Comparison of ENCODE assay signal across 21 cellular contexts in genomic region chr11:96038046-96038445, GRCh38.
A peak's percentile ranks its signal among the peaks of the same experiment; 100 is the strongest.
DNase-seq lines count a peak whose midpoint lies in the region; ATAC-seq, FAIRE-seq and TF ChIP-seq lines count a peak whose summit lies in the region.
"Had no signal": no experiment of that assay in that cellular context is flagged by ENCODE, and none has a peak within 500 bp of the region (broad histone marks: within the 10 kb centered on the region; RNA-seq: fewer than 3 reads in every experiment).

No MANE protein-coding gene starts in this region.

- H2AFZ ChIP-seq in HCT116 (ENCODE audit: low read depth, low read length, poor library complexity, severe bottlenecking), result no peak overlapping the region
- H2AFZ ChIP-seq in keratinocyte (ENCODE audit: control insufficient read depth, low read length), result no peak overlapping the region

- H3K4me1 ChIP-seq in HCT116 (ENCODE audit: control insufficient read depth in 1 of 2, insufficient read depth in 2 of 2, low read length in 2 of 2), result peaks cover 0 to 12% of the 10 kb centered on the region in 2 experiments; a peak in 2 of 4 replicates
- peaks cover 20% of the 10 kb centered on the region for H3K4me1 ChIP-seq in keratinocyte (ENCODE audit: control insufficient read depth, extremely low read depth, insufficient read depth, low read length)
- H3K4me1 ChIP-seq in uterus, result no peaks in the 10 kb centered on the region

- no peaks in the 10 kb centered on the region for H3K9me1 ChIP-seq in keratinocyte (ENCODE audit: control insufficient read depth, extremely low read depth, insufficient read depth, low read length)

- H3K36me3 Mint-ChIP-seq in type B pancreatic cell, result peaks cover 26% of the 10 kb centered on the region

- H3K4me2 ChIP-seq in HCT116 (ENCODE audit: low read length), result peak overlapping the region; percentile 55
- peak overlapping the region; percentile 76 for H3K4me2 ChIP-seq in keratinocyte (ENCODE audit: control insufficient read depth, extremely low read depth, insufficient read depth, low read depth, low read length)

- H3K4me3 ChIP-seq in HCT116 (replicated peaks in 1 of 2; ENCODE audit: low read depth in 1 of 2, low read length in 2 of 2), result no peak overlapping the region
- H3K4me3 ChIP-seq in WERI-Rb-1 (ENCODE audit: low read depth, low read length), result no peak overlapping the region
- H3K4me3 ChIP-seq in keratinocyte (ENCODE audit: control insufficient read depth in 2 of 3, extremely low read depth in 1 of 3, insufficient read depth in 2 of 3, low read depth in 1 of 3, low read length in 3 of 3), result no peak overlapping the region
- no peak overlapping the region for H3K4me3 ChIP-seq in uterus

- H3K4me1 Mint-ChIP-seq in type B pancreatic cell (ENCODE audit: unreplicated experiment), result peaks cover 22% of the 10 kb centered on the region

- no peaks in the 10 kb centered on the region for H4K20me1 ChIP-seq in HCT116 (ENCODE audit: insufficient read depth)
- H4K20me1 ChIP-seq in keratinocyte (ENCODE audit: control insufficient read depth, extremely low read depth, insufficient read depth, low read length), result no peaks in the 10 kb centered on the region

- no peak for ATAC-seq in HCT116
- ATAC-seq: activated CD8-positive, alpha-beta T cell treated with anti-CD3 and anti-CD28 coated beads for 36 hours; activated naive CD8-positive, alpha-beta T cell treated with anti-CD3 and anti-CD28 coated beads, Interleukin-2, amount 50 U/mL, for 24 hours; stimulated activated naive B cell treated with anti-CD40 and anti-IgM and Interleukin-4, amounts not matched to agents 10 μg/mL and 1 μg/mL and 100 μg/mL, for 72 hours had no signal

- H3K27ac Mint-ChIP-seq in type B pancreatic cell, result peak overlapping the region; percentile 92
- H3K27ac Mint-ChIP-seq: activated CD8-positive, alpha-beta T cell treated with anti-CD3 and anti-CD28 coated beads for 36 hours; activated naive CD8-positive, alpha-beta T cell treated with anti-CD3 and anti-CD28 coated beads, Interleukin-2, amount 50 U/mL, for 24 hours; endodermal cell; stimulated activated naive B cell treated with anti-CD40 and anti-IgM and Interleukin-4, amounts not matched to agents 10 μg/mL and 1 μg/mL and 100 μg/mL, for 72 hours; T-helper 1 cell treated with Interleukin-12 subunit alpha and Interleukin-12 subunit beta and Interleukin-4 antibody, amounts not matched to agents 30 μg/mL and 1 μg/mL, for 36 hours had no signal

- TF ChIP-seq POLR2A in HCT116 (IDR thresholded peaks at IDR 0.05; ENCODE audit: borderline replicate concordance, extremely low read depth, insufficient read depth, insufficient read length), result no peak
- TF ChIP-seq POLR2A in uterus (IDR thresholded peaks at IDR 0.05), result no peak

- no peaks in the 10 kb centered on the region for H3K36me3 ChIP-seq in HCT116 (ENCODE audit: control insufficient read depth in 1 of 2, insufficient read depth in 2 of 2, low read length in 2 of 2)
- peaks cover 13% of the 10 kb centered on the region for H3K36me3 ChIP-seq in WERI-Rb-1
- no peaks in the 10 kb centered on the region for H3K36me3 ChIP-seq in keratinocyte (ENCODE audit: control insufficient read depth in 2 of 2, extremely low read depth in 1 of 2, insufficient read depth in 2 of 2, low read length in 2 of 2)
- H3K36me3 ChIP-seq in uterus, result no peaks in the 10 kb centered on the region

- H3K27me3 Mint-ChIP-seq in type B pancreatic cell, result no peaks in the 10 kb centered on the region
- H3K27me3 Mint-ChIP-seq: activated CD8-positive, alpha-beta T cell treated with anti-CD3 and anti-CD28 coated beads for 36 hours; activated naive CD8-positive, alpha-beta T cell treated with anti-CD3 and anti-CD28 coated beads, Interleukin-2, amount 50 U/mL, for 24 hours; stimulated activated naive B cell treated with anti-CD40 and anti-IgM and Interleukin-4, amounts not matched to agents 10 μg/mL and 1 μg/mL and 100 μg/mL, for 72 hours had no signal

- dilution Hi-C loops in keratinocyte (cut with MboI; ENCODE audit: extremely low pct_ligation_motif_present, low sequenced_read_pairs), result no loop called here

- POLR2A ChIA-PET in HCT116 (lab: Charles Lee), result no interaction called here

- no peaks in the 10 kb centered on the region for H3K27me3 ChIP-seq in HCT116 (ENCODE audit: insufficient read depth, low read length)
- H3K27me3 ChIP-seq in WERI-Rb-1 (ENCODE audit: insufficient read depth, low read depth, severe bottlenecking), result no peaks in the 10 kb centered on the region
- no peaks in the 10 kb centered on the region for H3K27me3 ChIP-seq in keratinocyte (ENCODE audit: control insufficient read depth, extremely low read depth, insufficient read depth, low read length)
- H3K27me3 ChIP-seq in uterus, result no peaks in the 10 kb centered on the region

- H3K9me2 ChIP-seq in HCT116 (ENCODE audit: insufficient read depth), result no peaks in the 10 kb centered on the region

- no peak for TF ChIP-seq CTCF in HCT116 (IDR thresholded peaks at IDR 0.05 in 2 of 3, conservative IDR thresholded peaks at IDR 0.05 in 1 of 3; ENCODE audit: borderline replicate concordance in 1 of 3, insufficient read depth in 1 of 3, low read depth in 2 of 3, low read length in 2 of 3)
- no peak for TF ChIP-seq CTCF in WERI-Rb-1 (IDR thresholded peaks at IDR 0.05; ENCODE audit: low read depth, low read length)
- TF ChIP-seq CTCF in keratinocyte (optimal IDR thresholded peaks at IDR 0.05 in 1 of 3, IDR thresholded peaks at IDR 0.05 in 1 of 3, conservative IDR thresholded peaks at IDR 0.05 in 1 of 3; ENCODE audit: extremely low read depth in 1 of 3, insufficient read depth in 2 of 3, low read length in 3 of 3), result no peak
- no peak for TF ChIP-seq CTCF in type B pancreatic cell (conservative IDR thresholded peaks at IDR 0.05)
- no peak for TF ChIP-seq CTCF in uterus (IDR thresholded peaks at IDR 0.05)

- H3K9me3 ChIP-seq in HCT116 (ENCODE audit: control insufficient read depth in 1 of 2, insufficient read depth in 1 of 2, low read depth in 1 of 2, low read length in 2 of 2), result no peaks in the 10 kb centered on the region
- no peaks in the 10 kb centered on the region for H3K9me3 ChIP-seq in WERI-Rb-1 (ENCODE audit: severe bottlenecking)
- no peaks in the 10 kb centered on the region for H3K9me3 ChIP-seq in keratinocyte (ENCODE audit: control insufficient read depth, low read depth, low read length)
- H3K9me3 ChIP-seq in uterus, result no peaks in the 10 kb centered on the region

- FAIRE-seq in keratinocyte (lab: Jason Lieb, UNC) (peak; percentile 39), GM19239 (lab: Jason Lieb, UNC) (no peak)
- FAIRE-seq: GM18507, H1 had no signal

- intact Hi-C loops in HCT116 (cut with micrococcal nuclease) (no loop called here), uterus (cut with DNase I; ENCODE audit: low total_unique reads) (no loop called here)

- DNase-seq in HCT116 (ENCODE audit: low read depth, low spot score) (no peak), WERI-Rb-1 (no peak), keratinocyte (ENCODE audit: low read depth, low spot score) (no peak), type B pancreatic cell (ENCODE audit: extremely low spot score, unreplicated experiment) (no peak), uterus (no peak), GM19239 (ENCODE audit: insufficient read length, low spot score) (no peak), NCI-H226 (no peak)
- DNase-seq: activated CD4-positive, alpha-beta T cell treated with anti-CD3 and anti-CD28 coated beads for 1 hour; activated CD8-positive, alpha-beta T cell treated with anti-CD3 and anti-CD28 coated beads for 36 hours; activated effector memory CD4-positive, alpha-beta T cell treated with Interleukin-2 at 50 U/mL for 16 hours; activated naive CD8-positive, alpha-beta T cell treated with anti-CD3 and anti-CD28 coated beads, Interleukin-2, amount 50 U/mL, for 24 hours; glutamatergic neuron; Karpas-422; NCI-H1048; NCI-H187; stimulated activated CD4-positive, alpha-beta T cell treated with anti-CD3 and anti-CD28 coated beads, Interleukin-4, amount 100 ng/mL, for 1 hour; stimulated activated naive B cell treated with anti-CD40 and anti-IgM and Interleukin-4, amounts not matched to agents 10 μg/mL and 1 μg/mL and 100 μg/mL, for 72 hours had no signal

- RAD21 ChIA-PET in HCT116 (lab: Charles Lee; ENCODE audit: low non-redundant PET in 1 of 2, low total read pairs in 2 of 2, uncharacterized antibody in 2 of 2, unreplicated experiment in 2 of 2), result no interaction called here

- no peak for TF ChIP-seq RAD21 in HCT116 (IDR thresholded peaks at IDR 0.05; ENCODE audit: low read depth)

- H3K79me2 ChIP-seq in HCT116 (ENCODE audit: insufficient read depth, low read length) (no peaks in the 10 kb centered on the region), keratinocyte (ENCODE audit: control insufficient read depth, insufficient read depth, low read length) (no peaks in the 10 kb centered on the region)

- H3K9me3 Mint-ChIP-seq in type B pancreatic cell, result peaks cover 4% of the 10 kb centered on the region
- H3K9me3 Mint-ChIP-seq: activated CD8-positive, alpha-beta T cell treated with anti-CD3 and anti-CD28 coated beads for 36 hours; activated naive CD8-positive, alpha-beta T cell treated with anti-CD3 and anti-CD28 coated beads, Interleukin-2, amount 50 U/mL, for 24 hours; endodermal cell; stimulated activated naive B cell treated with anti-CD40 and anti-IgM and Interleukin-4, amounts not matched to agents 10 μg/mL and 1 μg/mL and 100 μg/mL, for 72 hours; T-helper 1 cell treated with Interleukin-12 subunit alpha and Interleukin-12 subunit beta and Interleukin-4 antibody, amounts not matched to agents 30 μg/mL and 1 μg/mL, for 36 hours had no signal

- no peak overlapping the region for H3K9ac ChIP-seq in HCT116 (ENCODE audit: low read length)
- peak overlapping the region; percentile 71 for H3K9ac ChIP-seq in keratinocyte (ENCODE audit: control insufficient read depth, extremely low read depth, insufficient read depth, low read length)

- H3K27ac ChIP-seq in HCT116 (ENCODE audit: low read depth, low read length), result no peak overlapping the region
- peak overlapping the region; percentile 84 for H3K27ac ChIP-seq in WERI-Rb-1
- peak overlapping the region; percentile 82 for H3K27ac ChIP-seq in keratinocyte (ENCODE audit: control insufficient read depth, insufficient read depth, low read length)
- peak overlapping the region in 1 of 2 donors; percentile 52 for H3K27ac ChIP-seq in uterus

- CTCF ChIA-PET in HCT116 (lab: Charles Lee), result no interaction called here

- no peak overlapping the region for H3K4me3 Mint-ChIP-seq in type B pancreatic cell
- H3K4me3 Mint-ChIP-seq: activated CD8-positive, alpha-beta T cell treated with anti-CD3 and anti-CD28 coated beads for 36 hours; activated naive CD8-positive, alpha-beta T cell treated with anti-CD3 and anti-CD28 coated beads, Interleukin-2, amount 50 U/mL, for 24 hours; endodermal cell; stimulated activated naive B cell treated with anti-CD40 and anti-IgM and Interleukin-4, amounts not matched to agents 10 μg/mL and 1 μg/mL and 100 μg/mL, for 72 hours; T-helper 1 cell treated with Interleukin-12 subunit alpha and Interleukin-12 subunit beta and Interleukin-4 antibody, amounts not matched to agents 30 μg/mL and 1 μg/mL, for 36 hours had no signal

- BruUV-seq in HCT116 (replicated peaks; lab: Mats Ljungman, UMichigan), result no TSS peak

TF ChIP-seq in HCT116, 20 proteins besides CTCF, POLR2A, EP300 and RAD21 (continues in another document):
- TF ChIP-seq ZNF274 (IDR thresholded peaks at IDR 0.05; ENCODE audit: low read depth, low read length) (no peak), CEBPB (IDR thresholded peaks at IDR 0.05; ENCODE audit: low read depth) (no peak)
